In genomic region chr1:172531412-172531811, GRCh38 we compare ENCODE assay signal across 9 cellular contexts. TPM values are rescaled to one million over a fixed set of nuclear protein-coding genes. Genes with fewer than 3 reads are reported as not detected.
DNase-seq lines count a peak whose midpoint lies in the region; ATAC-seq, FAIRE-seq and TF ChIP-seq lines count a peak whose summit lies in the region.
"Had no signal": no experiment of that assay in that cellular context is flagged by ENCODE, and none has a peak within 500 bp of the region (broad histone marks: within the 10 kb centered on the region; RNA-seq: fewer than 3 reads in every experiment).

No MANE protein-coding gene starts in this region.

- peak overlapping the region; percentile 99 for H2AFZ ChIP-seq in OCI-LY7 (ENCODE audit: low read length)

- peak overlapping the region; percentile 91 to 100 (median 97) for H3K4me3 Mint-ChIP-seq in CD8-positive, alpha-beta memory T cell
- peak overlapping the region; percentile 99 for H3K4me3 Mint-ChIP-seq in endothelial cell (ENCODE audit: unreplicated experiment)

- FAIRE-seq in pancreas (lab: Jason Lieb, UNC) = no peak

- peak overlapping the region; percentile 84 for H3K4me3 ChIP-seq in CD8-positive, alpha-beta memory T cell (ENCODE audit: low read length)
- H3K4me3 ChIP-seq in OCI-LY7 (ENCODE audit: low read depth, low read length, poor library complexity, severe bottlenecking) (peak overlapping the region; percentile 93), pancreas (peak overlapping the region in 3 of 4 donors; percentile 36 to 91 (median 84))

- H3K4me2 ChIP-seq in OCI-LY7 (ENCODE audit: low read length) = peak overlapping the region; percentile 91

- no TSS peak for BruUV-seq in OCI-LY7 (replicated peaks; lab: Mats Ljungman, UMichigan)

- ATAC-seq in pancreas = no peak
- no peak for ATAC-seq in GM21528 (IDR thresholded peaks at IDR 0.05; ENCODE audit: low FRiP score, unreplicated experiment)

- intact Hi-C loops in OCI-LY7 (cut with micrococcal nuclease; ENCODE audit: unreplicated experiment) (loop anchor here (5.0 to 10.0 kb wide), 8 partner anchors 139 to 1336 kb away; partner anchors contain the start of genes GAS5, KLHL20, PRRC2C and VAMP4), pancreas (cut with DNase I) (no loop called here)

- TF ChIP-seq CTCF in OCI-LY7 (conservative IDR thresholded peaks at IDR 0.05; ENCODE audit: low read length) (no peak), endothelial cell (IDR thresholded peaks at IDR 0.05; ENCODE audit: unreplicated experiment) (no peak), pancreas (IDR thresholded peaks at IDR 0.05) (no peak), GM13977 (IDR thresholded peaks at IDR 0.05; ENCODE audit: extremely low read depth, insufficient read depth, missing control alignments) (no peak)

- H3K27ac Mint-ChIP-seq in CD8-positive, alpha-beta memory T cell = peak overlapping the region; percentile 97 to 100 (median 100)
- H3K27ac Mint-ChIP-seq in endothelial cell (ENCODE audit: unreplicated experiment) = peak overlapping the region; percentile 99

- peaks cover 31% of the 10 kb centered on the region for H3K79me2 ChIP-seq in OCI-LY7 (ENCODE audit: insufficient read depth, low read depth, low read length)

- peaks cover 40 to 46% (median 41%) of the 10 kb centered on the region in 3 donors for H3K4me1 Mint-ChIP-seq in CD8-positive, alpha-beta memory T cell
- peaks cover 41% of the 10 kb centered on the region for H3K4me1 Mint-ChIP-seq in endothelial cell (ENCODE audit: unreplicated experiment)

- peak overlapping the region; percentile 99 for H3K27ac ChIP-seq in CD8-positive, alpha-beta memory T cell (ENCODE audit: low read depth, low read length)
- H3K27ac ChIP-seq in OCI-LY7 (ENCODE audit: low read depth, low read length, poor library complexity, severe bottlenecking) = no peak overlapping the region
- H3K27ac ChIP-seq in pancreas = peak overlapping the region in 3 of 4 donors; percentile 98 to 100 (median 100)

- H4K20me1 ChIP-seq in OCI-LY7 (ENCODE audit: insufficient read depth, low read length) = peaks cover 28% of the 10 kb centered on the region

- H3K27me3 ChIP-seq in CD8-positive, alpha-beta memory T cell (ENCODE audit: insufficient read depth, low read length, poor library complexity, severe bottlenecking) = no peaks in the 10 kb centered on the region
- no peaks in the 10 kb centered on the region for H3K27me3 ChIP-seq in pancreas

- in situ Hi-C loops in GM13977 (cut with MboI; ENCODE audit: low pct_unique_long_range_greater_than_20kb, low sequenced_read_pairs, unreplicated experiment) = no loop called here

- 2 to 4% methylated on average over 2 of the region's 2 CpGs for WGBS in pancreas, 2 donors

- no peaks in the 10 kb centered on the region for H3K9me2 ChIP-seq in OCI-LY7 (ENCODE audit: insufficient read depth, low read length)

- H3K4me1 ChIP-seq in CD8-positive, alpha-beta memory T cell (ENCODE audit: insufficient read depth, low read length) = peaks cover 31% of the 10 kb centered on the region
- H3K4me1 ChIP-seq in OCI-LY7 (ENCODE audit: insufficient read depth, low read length, poor library complexity, severe bottlenecking) (peaks cover 28% of the 10 kb centered on the region), pancreas (peaks cover 0 to 13% (median 6%) of the 10 kb centered on the region in 3 donors)

- no peaks in the 10 kb centered on the region for H3K9me3 Mint-ChIP-seq in CD8-positive, alpha-beta memory T cell
- no peaks in the 10 kb centered on the region for H3K9me3 Mint-ChIP-seq in endothelial cell (ENCODE audit: unreplicated experiment)

- no peak for DNase-seq in CD8-positive, alpha-beta memory T cell
- DNase-seq in OCI-LY7 (ENCODE audit: low spot score) (no peak), endothelial cell (ENCODE audit: low spot score) (no peak), pancreas (no peak), middle frontal gyrus (ENCODE audit: extremely low spot score, low spot score) (no peak), GM13977 (ENCODE audit: low spot score) (no peak), HUDEP-2 (lab: John Stamatoyannopoulos, UW; ENCODE audit: unreplicated experiment in 76 of 76) (no peak)
- DNase-seq: NCI-H2227 treated with DMSO at 0.1 percent for 48 hours had no signal

- peaks cover 0 to 18% (median 0%) of the 10 kb centered on the region in 3 donors for H3K36me3 Mint-ChIP-seq in CD8-positive, alpha-beta memory T cell
- peaks cover 7% of the 10 kb centered on the region for H3K36me3 Mint-ChIP-seq in endothelial cell (ENCODE audit: low read depth, unreplicated experiment)

- H3K36me3 ChIP-seq in CD8-positive, alpha-beta memory T cell (ENCODE audit: insufficient read depth, low read length) = no peaks in the 10 kb centered on the region
- H3K36me3 ChIP-seq in OCI-LY7 (ENCODE audit: insufficient read depth, low read length) = no peaks in the 10 kb centered on the region
- H3K36me3 ChIP-seq in pancreas = no peaks in the 10 kb centered on the region

- H3K27me3 Mint-ChIP-seq in CD8-positive, alpha-beta memory T cell = peaks cover 4 to 21% of the 10 kb centered on the region in 2 donors
- H3K27me3 Mint-ChIP-seq in endothelial cell (ENCODE audit: unreplicated experiment) = peaks cover 15% of the 10 kb centered on the region

- CTCF ChIA-PET in CD8-positive, alpha-beta memory T cell (lab: Charles Lee) = interaction anchor here (0.8 kb wide), 1 partner anchor 188 kb away, joined by 3 read pairs; no protein-coding TSS in a partner anchor
- CTCF ChIA-PET in OCI-LY7 (lab: Charles Lee; ENCODE audit: unreplicated experiment) = no interaction called here

- no peaks in the 10 kb centered on the region for H3K9me3 ChIP-seq in CD8-positive, alpha-beta memory T cell (ENCODE audit: low read length)
- H3K9me3 ChIP-seq in OCI-LY7 (ENCODE audit: low read length) (no peaks in the 10 kb centered on the region), pancreas (no peaks in the 10 kb centered on the region)

- POLR2A ChIA-PET in CD8-positive, alpha-beta memory T cell (lab: Charles Lee) = no interaction called here
- POLR2A ChIA-PET in OCI-LY7 (lab: Charles Lee) = interaction anchor here (0.8 to 2.6 kb wide), 5 partner anchors 8 to 886 kb away, joined by 3 to 27 read pairs (median 3); no protein-coding TSS in a partner anchor

RNA-seq across cellular contexts. Expression of gene SUCO, which starts 1.5 kb away (rescaled TPM):
- total RNA-seq in CD8-positive, alpha-beta memory T cell = 10 to 100 TPM; 25.1 to 25.2 TPM
- polyA plus RNA-seq in CD8-positive, alpha-beta memory T cell = 15.3 TPM
- 19.4 and 22.9 TPM in 2 replicates for total RNA-seq in OCI-LY7 (2014; rRNA removed; shearing (Covaris generic))
- total RNA-seq in OCI-LY7 (2022) = 42.3 and 45.0 TPM in 2 replicates
- 81.2 TPM for total RNA-seq in endothelial cell (ENCODE audit: unreplicated experiment)
- 10 to 100 TPM; 22.6 to 79.8 (median 35.0) TPM for total RNA-seq in pancreas
- 10 to 100 TPM; 16.6 to 23.5 TPM for polyA plus RNA-seq in pancreas
